Comparison of ENCODE assay signal across 15 cellular contexts in the genomic region with DNA sequence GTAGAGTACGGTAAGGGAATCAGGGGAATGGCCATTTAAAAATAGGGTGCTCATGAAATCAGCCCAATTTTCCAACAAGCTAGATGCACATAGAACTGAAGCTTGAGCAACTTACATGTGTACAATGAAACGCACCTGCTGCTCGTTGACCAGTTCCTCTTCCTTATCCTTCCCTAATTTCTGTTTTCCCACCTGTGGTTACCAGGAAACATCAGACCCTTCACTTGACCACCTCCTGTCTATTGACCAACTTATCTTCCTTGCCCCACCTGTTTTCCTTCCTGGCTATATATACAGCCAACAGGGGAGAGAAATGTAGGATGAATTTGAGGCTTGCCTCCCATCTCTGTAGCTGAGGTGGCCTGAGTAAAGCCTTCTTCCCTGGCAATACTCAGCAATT.
"Had no signal": no experiment of that assay in that cellular context is flagged by ENCODE, and none has a peak within 500 bp of the region (broad histone marks: within the 10 kb centered on the region; RNA-seq: fewer than 3 reads in every experiment).

No MANE protein-coding gene starts in this region.

- H3K36me3 Mint-ChIP-seq: activated naive CD8-positive, alpha-beta T cell treated with anti-CD3 and anti-CD28 coated beads for 36 hours; immature natural killer cell; natural killer cell treated with Interleukin-12 subunit alpha and Interleukin-12 subunit beta and Interleukin-15 and Interleukin-18, amount 100 ng/mL, for 72 hours; stimulated activated memory B cell treated with anti-CD40 and anti-IgM and Interleukin-4, amounts not matched to agents 10 μg/mL and 1 μg/mL and 100 μg/mL, for 72 hours had no signal

- DNase-seq: activated CD4-positive, alpha-beta T cell treated with anti-CD3 and anti-CD28 coated beads, Interleukin-2, amount 50 U/mL, for 1 hour; activated CD8-positive, alpha-beta memory T cell treated with anti-CD3 and anti-CD28 coated beads for 24 hours; activated naive CD8-positive, alpha-beta T cell treated with anti-CD3 and anti-CD28 coated beads for 36 hours; effector memory CD4-positive, alpha-beta T cell; foreskin keratinocyte; immature natural killer cell; mesendoderm; nucleus accumbens; posterior cingulate gyrus; retina; stimulated activated CD4-positive, alpha-beta T cell treated with anti-CD3 and anti-CD28 coated beads, Interleukin-2, amount 100 ng/mL, for 48 hours; tibial artery had no signal

- H3K27ac Mint-ChIP-seq: activated naive CD8-positive, alpha-beta T cell treated with anti-CD3 and anti-CD28 coated beads for 36 hours; activated T-helper 1 cell treated with anti-CD3 and anti-CD28 coated beads, Interleukin-12 subunit alpha, Interleukin-12 subunit beta, Interleukin-2, Interleukin-4 antibody, amounts not matched to agents 30 ng/mL and 10 ng/mL and 1 ng/mL, durations not matched to agents 14 hours and 24 hours and 36 hours; immature natural killer cell; natural killer cell treated with Interleukin-12 subunit alpha and Interleukin-12 subunit beta and Interleukin-15 and Interleukin-18, amount 100 ng/mL, for 72 hours; stimulated activated memory B cell treated with anti-CD40 and anti-IgM and Interleukin-4, amounts not matched to agents 10 μg/mL and 1 μg/mL and 100 μg/mL, for 72 hours had no signal

- H3K27me3 Mint-ChIP-seq: activated naive CD8-positive, alpha-beta T cell treated with anti-CD3 and anti-CD28 coated beads for 36 hours; natural killer cell treated with Interleukin-12 subunit alpha and Interleukin-12 subunit beta and Interleukin-15 and Interleukin-18, amount 100 ng/mL, for 72 hours had no signal

- H3K4me3 Mint-ChIP-seq: activated naive CD8-positive, alpha-beta T cell treated with anti-CD3 and anti-CD28 coated beads for 36 hours; activated T-helper 1 cell treated with anti-CD3 and anti-CD28 coated beads, Interleukin-12 subunit alpha, Interleukin-12 subunit beta, Interleukin-2, Interleukin-4 antibody, amounts not matched to agents 30 ng/mL and 10 ng/mL and 1 ng/mL, durations not matched to agents 14 hours and 24 hours and 36 hours; immature natural killer cell; natural killer cell treated with Interleukin-12 subunit alpha and Interleukin-12 subunit beta and Interleukin-15 and Interleukin-18, amount 100 ng/mL, for 72 hours; stimulated activated memory B cell treated with anti-CD40 and anti-IgM and Interleukin-4, amounts not matched to agents 10 μg/mL and 1 μg/mL and 100 μg/mL, for 72 hours had no signal

- H3K4me1 Mint-ChIP-seq: activated naive CD8-positive, alpha-beta T cell treated with anti-CD3 and anti-CD28 coated beads for 36 hours; stimulated activated memory B cell treated with anti-CD40 and anti-IgM and Interleukin-4, amounts not matched to agents 10 μg/mL and 1 μg/mL and 100 μg/mL, for 72 hours had no signal

- H3K9me3 Mint-ChIP-seq: activated naive CD8-positive, alpha-beta T cell treated with anti-CD3 and anti-CD28 coated beads for 36 hours; activated T-helper 1 cell treated with anti-CD3 and anti-CD28 coated beads, Interleukin-12 subunit alpha, Interleukin-12 subunit beta, Interleukin-2, Interleukin-4 antibody, amounts not matched to agents 30 ng/mL and 10 ng/mL and 1 ng/mL, durations not matched to agents 14 hours and 24 hours and 36 hours; immature natural killer cell; natural killer cell treated with Interleukin-12 subunit alpha and Interleukin-12 subunit beta and Interleukin-15 and Interleukin-18, amount 100 ng/mL, for 72 hours; stimulated activated memory B cell treated with anti-CD40 and anti-IgM and Interleukin-4, amounts not matched to agents 10 μg/mL and 1 μg/mL and 100 μg/mL, for 72 hours had no signal
